ENCODE assay signal across 20 cellular contexts in genomic region chr11:11952036-11952435, GRCh38. TPM values are rescaled to one million over a fixed set of nuclear protein-coding genes. Genes with fewer than 3 reads are reported as not detected.
DNase-seq lines count a peak whose midpoint lies in the region; ATAC-seq and TF ChIP-seq lines count a peak whose summit lies in the region.
"Had no signal": no experiment of that assay in that cellular context is flagged by ENCODE, and none has a peak within 500 bp of the region (broad histone marks: within the 10 kb centered on the region; RNA-seq: fewer than 3 reads in every experiment).

No MANE protein-coding gene starts in this region.

- H3K36me3 ChIP-seq in CD8-positive, alpha-beta T cell (ENCODE audit: insufficient read depth, low read length), result peaks cover 27% of the 10 kb centered on the region

- H3K27ac Mint-ChIP-seq in activated T-cell treated with anti-CD3 and anti-CD28 coated beads, Interleukin-2, amount 50 U/mL, for 24 hours, result peak overlapping the region; percentile 14
- H3K27ac Mint-ChIP-seq in CD8-positive, alpha-beta T cell, result peak overlapping the region; percentile 61
- H3K27ac Mint-ChIP-seq in activated T-helper 1 cell treated with anti-CD3 and anti-CD28 coated beads, Interleukin-12 subunit alpha, Interleukin-12 subunit beta, Interleukin-2, Interleukin-4 antibody, amounts not matched to agents 30 ng/mL and 10 ng/mL and 1 ng/mL, durations not matched to agents 14 hours and 24 hours and 36 hours, result peak overlapping the region; percentile 19
- peak overlapping the region; percentile 51 for H3K27ac Mint-ChIP-seq in memory B cell

- no peaks in the 10 kb centered on the region for H3K9me3 Mint-ChIP-seq in activated T-cell treated with anti-CD3 and anti-CD28 coated beads, Interleukin-2, amount 50 U/mL, for 24 hours
- H3K9me3 Mint-ChIP-seq in CD8-positive, alpha-beta T cell, result no peaks in the 10 kb centered on the region
- H3K9me3 Mint-ChIP-seq in activated T-helper 1 cell treated with anti-CD3 and anti-CD28 coated beads, Interleukin-12 subunit alpha, Interleukin-12 subunit beta, Interleukin-2, Interleukin-4 antibody, amounts not matched to agents 30 ng/mL and 10 ng/mL and 1 ng/mL, durations not matched to agents 14 hours and 24 hours and 36 hours, result no peaks in the 10 kb centered on the region
- no peaks in the 10 kb centered on the region for H3K9me3 Mint-ChIP-seq in memory B cell

- H3K36me3 Mint-ChIP-seq in activated T-cell treated with anti-CD3 and anti-CD28 coated beads, Interleukin-2, amount 50 U/mL, for 24 hours (ENCODE audit: low read depth), result peaks cover 88% of the 10 kb centered on the region
- H3K36me3 Mint-ChIP-seq in CD8-positive, alpha-beta T cell, result peaks cover 83% of the 10 kb centered on the region
- H3K36me3 Mint-ChIP-seq in activated T-helper 1 cell treated with anti-CD3 and anti-CD28 coated beads, Interleukin-12 subunit alpha, Interleukin-12 subunit beta, Interleukin-2, Interleukin-4 antibody, amounts not matched to agents 30 ng/mL and 10 ng/mL and 1 ng/mL, durations not matched to agents 14 hours and 24 hours and 36 hours (ENCODE audit: low read depth), result peaks cover 44% of the 10 kb centered on the region
- H3K36me3 Mint-ChIP-seq in memory B cell, result peaks cover 36% of the 10 kb centered on the region

- no peak for TF ChIP-seq CTCF in CD8-positive, alpha-beta T cell (IDR thresholded peaks at IDR 0.05)

- no peak for ATAC-seq in CD8-positive, alpha-beta T cell
- ATAC-seq in memory B cell (ENCODE audit: low read depth) (no peak), GM21447 (IDR thresholded peaks at IDR 0.05; ENCODE audit: unreplicated experiment) (no peak)
- ATAC-seq: HepG2 had no signal

- H3K4me3 Mint-ChIP-seq in activated T-cell treated with anti-CD3 and anti-CD28 coated beads, Interleukin-2, amount 50 U/mL, for 24 hours, result no peak overlapping the region
- H3K4me3 Mint-ChIP-seq in CD8-positive, alpha-beta T cell, result no peak overlapping the region
- H3K4me3 Mint-ChIP-seq in activated T-helper 1 cell treated with anti-CD3 and anti-CD28 coated beads, Interleukin-12 subunit alpha, Interleukin-12 subunit beta, Interleukin-2, Interleukin-4 antibody, amounts not matched to agents 30 ng/mL and 10 ng/mL and 1 ng/mL, durations not matched to agents 14 hours and 24 hours and 36 hours, result no peak overlapping the region
- no peak overlapping the region for H3K4me3 Mint-ChIP-seq in memory B cell

- POLR2A ChIA-PET in CD8-positive, alpha-beta T cell (lab: Charles Lee), result no interaction called here

- CTCF ChIA-PET in CD8-positive, alpha-beta T cell (lab: Charles Lee), result no interaction called here

- no peak overlapping the region for H3K4me3 ChIP-seq in CD8-positive, alpha-beta T cell (ENCODE audit: low read depth, low read length)
- H3K4me3 ChIP-seq: BLaER1 treated with 17β-estradiol and CSF1 and Interleukin-3, amounts not matched to agents 10 nM and 100 nM had no signal

- no peaks in the 10 kb centered on the region for H3K9me3 ChIP-seq in CD8-positive, alpha-beta T cell (ENCODE audit: low read length)
- H3K9me3 ChIP-seq: BLaER1 treated with 17β-estradiol and CSF1 and Interleukin-3, amounts not matched to agents 10 nM and 100 nM; Caco-2 had no signal

- no peaks in the 10 kb centered on the region for H3K4me1 ChIP-seq in CD8-positive, alpha-beta T cell (ENCODE audit: insufficient read depth, low read length)
- H3K4me1 ChIP-seq: Caco-2 had no signal

- H3K4me1 Mint-ChIP-seq in activated T-cell treated with anti-CD3 and anti-CD28 coated beads, Interleukin-2, amount 50 U/mL, for 24 hours (ENCODE audit: low read depth), result no peaks in the 10 kb centered on the region
- no peaks in the 10 kb centered on the region for H3K4me1 Mint-ChIP-seq in CD8-positive, alpha-beta T cell (ENCODE audit: low read depth)
- no peaks in the 10 kb centered on the region for H3K4me1 Mint-ChIP-seq in activated T-helper 1 cell treated with anti-CD3 and anti-CD28 coated beads, Interleukin-12 subunit alpha, Interleukin-12 subunit beta, Interleukin-2, Interleukin-4 antibody, amounts not matched to agents 30 ng/mL and 10 ng/mL and 1 ng/mL, durations not matched to agents 14 hours and 24 hours and 36 hours (ENCODE audit: low read depth)
- H3K4me1 Mint-ChIP-seq in memory B cell, result no peaks in the 10 kb centered on the region

- intact Hi-C loops in CD8-positive, alpha-beta T cell (cut with DNase I, micrococcal nuclease), result no loop called here
- intact Hi-C loops in activated T-helper 1 cell treated with anti-CD3 and anti-CD28 coated beads, Interleukin-12 subunit alpha, Interleukin-12 subunit beta, Interleukin-2, Interleukin-4 antibody, amounts not matched to agents 30 ng/mL and 10 ng/mL and 1 ng/mL, durations not matched to agents 14 hours and 24 hours and 36 hours (cut with micrococcal nuclease), result no loop called here

- DNase-seq in activated T-cell treated with anti-CD3 and anti-CD28 coated beads, Interleukin-2, amount 50 U/mL, for 24 hours, result no peak
- DNase-seq in activated T-cell treated with anti-CD3 and anti-CD28 coated beads for 4 hours (no peak), memory B cell (ENCODE audit: low spot score in 2 of 2) (no peak), Kasumi-1 (lab: John Stamatoyannopoulos, UW) (no peak), cerebellum (ENCODE audit: low spot score) (no peak)
- DNase-seq in CD8-positive, alpha-beta T cell, result no peak
- no peak for DNase-seq in activated T-helper 1 cell treated with anti-CD3 and anti-CD28 coated beads, Interleukin-12 subunit alpha, Interleukin-12 subunit beta, Interleukin-2, Interleukin-4 antibody, amounts not matched to agents 30 ng/mL and 10 ng/mL and 1 ng/mL, durations not matched to agents 14 hours and 24 hours and 36 hours (ENCODE audit: low spot score)
- DNase-seq: Caco-2, DMS153, NCI-H1092, NCI-H146, NCI-H2107, NCI-H345, NCI-H526 treated with DMSO at 0.1 percent for 48 hours, SHP77 treated with DMSO at 0.1 percent for 48 hours had no signal

- no peak overlapping the region for H3K27ac ChIP-seq in CD8-positive, alpha-beta T cell (ENCODE audit: low read depth, low read length)
- H3K27ac ChIP-seq: BLaER1 treated with 17β-estradiol and CSF1 and Interleukin-3, amounts not matched to agents 10 nM and 100 nM; KMS-11 had no signal

- no peaks in the 10 kb centered on the region for H3K27me3 Mint-ChIP-seq in activated T-cell treated with anti-CD3 and anti-CD28 coated beads, Interleukin-2, amount 50 U/mL, for 24 hours
- no peaks in the 10 kb centered on the region for H3K27me3 Mint-ChIP-seq in CD8-positive, alpha-beta T cell (ENCODE audit: low read depth)
- H3K27me3 Mint-ChIP-seq in activated T-helper 1 cell treated with anti-CD3 and anti-CD28 coated beads, Interleukin-12 subunit alpha, Interleukin-12 subunit beta, Interleukin-2, Interleukin-4 antibody, amounts not matched to agents 30 ng/mL and 10 ng/mL and 1 ng/mL, durations not matched to agents 14 hours and 24 hours and 36 hours (ENCODE audit: insufficient read depth), result no peaks in the 10 kb centered on the region
- no peaks in the 10 kb centered on the region for H3K27me3 Mint-ChIP-seq in memory B cell

- H3K27me3 ChIP-seq in CD8-positive, alpha-beta T cell (ENCODE audit: insufficient read depth, low read length), result no peaks in the 10 kb centered on the region
- H3K27me3 ChIP-seq: BLaER1 treated with 17β-estradiol and CSF1 and Interleukin-3, amounts not matched to agents 10 nM and 100 nM had no signal

RNA-seq across cellular contexts. Expression of gene DKK3, which starts 56.4 kb away (rescaled TPM):
- total RNA-seq in CD8-positive, alpha-beta T cell, result 1 to 10 TPM; 4.6 to 5.5 TPM
- not detected in 2 replicates for total RNA-seq in activated T-helper 1 cell treated with anti-CD3 and anti-CD28 coated beads, Interleukin-12 subunit alpha, Interleukin-12 subunit beta, Interleukin-2, Interleukin-4 antibody, amounts not matched to agents 30 ng/mL and 10 ng/mL and 1 ng/mL, durations not matched to agents 14 hours and 24 hours and 36 hours
- 140 TPM for total RNA-seq in cerebellum
- total RNA-seq: OCI-LY7 had no signal

Comparison
In these comparisons a context has a peak if more than half of its experiments do, and no peak if none do; other contexts are left out.
1. RNA of gene DKK3, which starts 56.4 kb away (total RNA-seq): 140 TPM in cerebellum (single experiment); 4.6 to 5.5 TPM in CD8-positive, alpha-beta T cell and not detected in activated T-helper 1 cell treated with anti-CD3 and anti-CD28 coated beads, Interleukin-12 subunit alpha, Interleukin-12 subunit beta, Interleukin-2, Interleukin-4 antibody, amounts not matched to agents 30 ng/mL and 10 ng/mL and 1 ng/mL, durations not matched to agents 14 hours and 24 hours and 36 hours; every median in the first group is over 10 times any median in the second.
2. Peak in every context shown above with its lines, with median percentiles within 50 percentile points of each other: H3K27ac Mint-ChIP-seq.